9 cellular contexts compared by ENCODE assay signal in genomic region chr16:55479560-55480197, GRCh38. TPM values are rescaled to one million over a fixed set of nuclear protein-coding genes. Genes with fewer than 3 reads are reported as not detected.
DNase-seq lines count a peak whose midpoint lies in the region; ATAC-seq, FAIRE-seq and TF ChIP-seq lines count a peak whose summit lies in the region.
"Had no signal": no experiment of that assay in that cellular context is flagged by ENCODE, and none has a peak within 500 bp of the region (broad histone marks: within the 10 kb centered on the region; RNA-seq: fewer than 3 reads in every experiment).

No MANE protein-coding gene starts in this region.

- H3K4me3 ChIP-seq in HUES48 (ENCODE audit: low read depth, low read length) (peak overlapping the region; percentile 58), astrocyte of the spinal cord (ENCODE audit: low read depth, low read length) (peak overlapping the region; percentile 86), keratinocyte (ENCODE audit: control insufficient read depth in 2 of 3, extremely low read depth in 1 of 3, insufficient read depth in 2 of 3, low read depth in 1 of 3, low read length in 3 of 3) (peak overlapping the region; percentile 46 to 71 (median 68)), smooth muscle cell (peak overlapping the region; percentile 65)

- H3K4me2 ChIP-seq in keratinocyte (ENCODE audit: control insufficient read depth, extremely low read depth, insufficient read depth, low read depth, low read length): peak overlapping the region; percentile 79
- peak overlapping the region; percentile 94 for H3K4me2 ChIP-seq in smooth muscle cell

- under 1% methylated on average over 28 of the region's 28 CpGs for WGBS in smooth muscle cell (ENCODE audit: low lambda C conversion rate)

- dilution Hi-C loops in keratinocyte (cut with MboI; ENCODE audit: extremely low pct_ligation_motif_present, low sequenced_read_pairs): no loop called here

- peak overlapping the region; percentile 52 for H3K9ac ChIP-seq in HUES48 (ENCODE audit: low read depth, low read length)
- peak overlapping the region; percentile 65 for H3K9ac ChIP-seq in keratinocyte (ENCODE audit: control insufficient read depth, extremely low read depth, insufficient read depth, low read length)
- H3K9ac ChIP-seq in smooth muscle cell (ENCODE audit: low read depth): peak overlapping the region; percentile 79

- H3K27me3 ChIP-seq in HUES48 (ENCODE audit: control insufficient read depth, insufficient read depth, low read length) (peaks cover 71% of the 10 kb centered on the region), keratinocyte (ENCODE audit: control insufficient read depth, extremely low read depth, insufficient read depth, low read length) (no peaks in the 10 kb centered on the region), smooth muscle cell (ENCODE audit: low read depth) (no peaks in the 10 kb centered on the region)

- peak overlapping the region; percentile 83 for H3K27ac ChIP-seq in HUES48 (ENCODE audit: low read depth, low read length)
- no peak overlapping the region for H3K27ac ChIP-seq in keratinocyte (ENCODE audit: control insufficient read depth, insufficient read depth, low read length)
- H3K27ac ChIP-seq in smooth muscle cell (ENCODE audit: low read depth): peak overlapping the region; percentile 83

- no peaks in the 10 kb centered on the region for H3K4me1 Mint-ChIP-seq in effector memory CD8-positive, alpha-beta T cell (ENCODE audit: low read depth in 2 of 2)

- H3K9me3 Mint-ChIP-seq in effector memory CD8-positive, alpha-beta T cell: no peaks in the 10 kb centered on the region

- no peaks in the 10 kb centered on the region for H3K36me3 Mint-ChIP-seq in effector memory CD8-positive, alpha-beta T cell (ENCODE audit: insufficient read depth)

- no peak for TF ChIP-seq CTCF in astrocyte of the spinal cord (IDR thresholded peaks at IDR 0.05; ENCODE audit: low read depth, low read length)
- TF ChIP-seq CTCF in keratinocyte (optimal IDR thresholded peaks at IDR 0.05 in 1 of 3, IDR thresholded peaks at IDR 0.05 in 1 of 3, conservative IDR thresholded peaks at IDR 0.05 in 1 of 3; ENCODE audit: extremely low read depth in 1 of 3, insufficient read depth in 2 of 3, low read length in 3 of 3): no peak
- no peak for TF ChIP-seq CTCF in smooth muscle cell (IDR thresholded peaks at IDR 0.05; ENCODE audit: borderline replicate concordance, insufficient read depth, poor library complexity, severe bottlenecking)

- H3K79me2 ChIP-seq in keratinocyte (ENCODE audit: control insufficient read depth, insufficient read depth, low read length) (no peaks in the 10 kb centered on the region), smooth muscle cell (ENCODE audit: low read depth) (peaks cover 39% of the 10 kb centered on the region)

- no peaks in the 10 kb centered on the region for H3K9me1 ChIP-seq in keratinocyte (ENCODE audit: control insufficient read depth, extremely low read depth, insufficient read depth, low read length)

- H3K4me1 ChIP-seq in HUES48 (ENCODE audit: control insufficient read depth, insufficient read depth, low read length) (peaks cover 32% of the 10 kb centered on the region), keratinocyte (ENCODE audit: control insufficient read depth, extremely low read depth, insufficient read depth, low read length) (peaks cover 15% of the 10 kb centered on the region), smooth muscle cell (ENCODE audit: low read depth) (peaks cover 10% of the 10 kb centered on the region)

- H3K36me3 ChIP-seq in HUES48 (ENCODE audit: control insufficient read depth, insufficient read depth, low read length) (0 out of 2 replicates have a peak, but pooled peaks cover 4% of the 10 kb centered on the region), keratinocyte (ENCODE audit: control insufficient read depth in 2 of 2, extremely low read depth in 1 of 2, insufficient read depth in 2 of 2, low read length in 2 of 2) (no peaks in the 10 kb centered on the region), smooth muscle cell (ENCODE audit: low read depth) (no peaks in the 10 kb centered on the region)

- no peak for TF ChIP-seq POLR2A in erythroblast (IDR thresholded peaks at IDR 0.05; ENCODE audit: low read length)

- H3K27me3 Mint-ChIP-seq in effector memory CD8-positive, alpha-beta T cell: peaks cover 45 to 61% of the 10 kb centered on the region in 2 donors

- H3F3A ChIP-seq in smooth muscle cell (ENCODE audit: low read depth): peaks cover 16% of the 10 kb centered on the region

- ATAC-seq in HG03039 (IDR thresholded peaks at IDR 0.05; ENCODE audit: unreplicated experiment): no peak
- ATAC-seq in effector memory CD8-positive, alpha-beta T cell (replicated peaks): no peak
- ATAC-seq: PC-3 had no signal

- DNase-seq in astrocyte of the spinal cord (ENCODE audit: low read depth, low spot score) (no peak), keratinocyte (ENCODE audit: low read depth, low spot score) (no peak), smooth muscle cell (lab: John Stamatoyannopoulos, UW; ENCODE audit: unreplicated experiment) (no peak), NCI-H2227 treated with DMSO at 0.1 percent for 48 hours (lab: John Stamatoyannopoulos, UW) (no peak), erythroblast (lab: John Stamatoyannopoulos, UW) (no peak)
- no peak for DNase-seq in effector memory CD8-positive, alpha-beta T cell

- H2AFZ ChIP-seq in keratinocyte (ENCODE audit: control insufficient read depth, low read length): peak overlapping the region; percentile 85
- H2AFZ ChIP-seq in smooth muscle cell (ENCODE audit: low read depth): peak overlapping the region; percentile 82

- H3K27ac Mint-ChIP-seq in effector memory CD8-positive, alpha-beta T cell: no peak overlapping the region

- in situ Hi-C loops in astrocyte of the spinal cord (cut with HindIII; ENCODE audit: low sequenced_read_pairs): no loop called here

- H3K9me3 ChIP-seq in HUES48 (ENCODE audit: control insufficient read depth, insufficient read depth, low read length) (no peaks in the 10 kb centered on the region), keratinocyte (ENCODE audit: control insufficient read depth, low read depth, low read length) (no peaks in the 10 kb centered on the region), smooth muscle cell (replicated peaks; ENCODE audit: low read depth) (no peaks in the 10 kb centered on the region)

- FAIRE-seq in keratinocyte (lab: Jason Lieb, UNC): no peak

- H4K20me1 ChIP-seq in keratinocyte (ENCODE audit: control insufficient read depth, extremely low read depth, insufficient read depth, low read length): no peaks in the 10 kb centered on the region
- peaks cover 27% of the 10 kb centered on the region for H4K20me1 ChIP-seq in smooth muscle cell (ENCODE audit: low read depth)

- no peak overlapping the region for H3K4me3 Mint-ChIP-seq in effector memory CD8-positive, alpha-beta T cell

RNA-seq across cellular contexts. Expression of gene MMP2, which starts 0.7 kb away (rescaled TPM):
- polyA plus RNA-seq in keratinocyte: 54.5 to 116 TPM (median 59.2 TPM) in 3 replicates
- 4.4 TPM for polyA plus RNA-seq in keratinocyte (2011; ENCODE audit: low read depth)
- 38.6 and 47.6 TPM in 2 replicates for polyA plus RNA-seq in keratinocyte (2011; cell fraction: cytosol; rRNA removed)
- 76.5 and 87.0 TPM in 2 replicates for polyA plus RNA-seq in keratinocyte (2011; cell fraction: nucleus; rRNA removed)
- polyA plus RNA-seq in keratinocyte (2012; ENCODE audit: low replicate concordance): 2.6 and 96.3 TPM in 2 replicates
- polyA minus RNA-seq in keratinocyte: 113 to 159 TPM (median 124 TPM) in 3 replicates
- polyA minus RNA-seq in keratinocyte (2011; cell fraction: cytosol; rRNA and poly(A)+ RNA removed): 68.7 TPM
- polyA minus RNA-seq in keratinocyte (2011; cell fraction: nucleus; rRNA and poly(A)+ RNA removed): 96.4 and 150 TPM in 2 replicates
- 431 and 446 TPM in 2 replicates for total RNA-seq in smooth muscle cell
- 688 and 746 TPM in 2 replicates for polyA plus RNA-seq in smooth muscle cell
- total RNA-seq: PC-3 had no signal

RNA-seq across cellular contexts. Expression of gene LPCAT2, which starts 29.2 kb away (rescaled TPM):
- polyA plus RNA-seq in keratinocyte (34.2 to 54.4 TPM (median 45.6 TPM) in 3 replicates), smooth muscle cell (12.3 and 34.8 TPM in 2 replicates)
- polyA plus RNA-seq in keratinocyte (2011; ENCODE audit: low read depth): 25.8 TPM
- polyA plus RNA-seq in keratinocyte (2011; cell fraction: cytosol; rRNA removed): 10.9 and 27.6 TPM in 2 replicates
- 46.1 and 58.3 TPM in 2 replicates for polyA plus RNA-seq in keratinocyte (2011; cell fraction: nucleus; rRNA removed)
- 23.6 and 46.0 TPM in 2 replicates for polyA plus RNA-seq in keratinocyte (2012; ENCODE audit: low replicate concordance)
- polyA minus RNA-seq in keratinocyte: 19.9 to 31.9 TPM (median 22.2 TPM) in 3 replicates
- 29.7 TPM for polyA minus RNA-seq in keratinocyte (2011; cell fraction: cytosol; rRNA and poly(A)+ RNA removed)
- polyA minus RNA-seq in keratinocyte (2011; cell fraction: nucleus; rRNA and poly(A)+ RNA removed): 65.9 and 91.0 TPM in 2 replicates
- 55.6 and 65.3 TPM in 2 replicates for total RNA-seq in smooth muscle cell
